22 cellular contexts compared by ENCODE assay signal in the genomic region with DNA sequence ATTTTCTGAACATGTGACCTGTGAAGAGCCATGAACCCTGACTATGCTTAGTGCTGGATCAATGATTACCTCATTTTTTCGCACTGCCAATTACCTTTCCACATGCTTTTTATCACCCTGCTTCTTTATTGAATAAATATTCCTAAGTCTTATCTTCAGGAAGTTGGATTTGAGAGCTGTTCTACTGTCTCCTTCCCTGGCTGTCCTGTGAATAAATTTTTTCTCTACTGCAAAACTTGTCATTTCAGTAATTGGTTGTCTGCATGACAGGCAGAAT.
"Had no signal": no experiment of that assay in that cellular context is flagged by ENCODE, and none has a peak within 500 bp of the region (broad histone marks: within the 10 kb centered on the region; RNA-seq: fewer than 3 reads in every experiment).

No MANE protein-coding gene starts in this region.

- H3K27ac ChIP-seq: heart right ventricle, parathyroid adenoma, skin epidermis, transverse colon had no signal

- DNase-seq: activated CD4-positive, alpha-beta T cell treated with anti-CD3 and anti-CD28 coated beads for 1 hour; activated CD4-positive, alpha-beta T cell treated with anti-CD3 and anti-CD28 coated beads, Interleukin-2, amount 50 U/mL, for 4 hours; activated CD8-positive, alpha-beta memory T cell treated with anti-CD3 and anti-CD28 coated beads for 24 hours; activated CD8-positive, alpha-beta memory T cell treated with anti-CD3 and anti-CD28 coated beads, Interleukin-2, amount 50 U/mL, for 4 hours; activated naive CD4-positive, alpha-beta T cell treated with Interleukin-2 at 50 U/mL for 16 hours; activated T-cell treated with anti-CD3 and anti-CD28 coated beads, Interleukin-2, amount 50 U/mL, for 4 hours; amygdala; effector CD4-positive, alpha-beta T cell; heart right ventricle; left lung; natural killer cell; right cardiac atrium; stimulated activated CD4-positive, alpha-beta T cell treated with anti-CD3 and anti-CD28 coated beads, Interleukin-2, amount 100 ng/mL, for 24 hours; SW 1271; transverse colon had no signal

- H3K4me1 ChIP-seq: parathyroid adenoma had no signal

- H3K4me3 Mint-ChIP-seq: activated T-cell treated with anti-CD3 and anti-CD28 coated beads, Interleukin-2, amount 50 U/mL, for 4 hours; natural killer cell; stimulated activated effector memory CD8-positive, alpha-beta T cell treated with anti-CD3 and anti-CD28 coated beads, Interleukin-12 subunit alpha, Interleukin-12 subunit beta, amount 100 ng/mL, for 72 hours had no signal

- H3K36me3 Mint-ChIP-seq: natural killer cell; stimulated activated effector memory CD8-positive, alpha-beta T cell treated with anti-CD3 and anti-CD28 coated beads, Interleukin-12 subunit alpha, Interleukin-12 subunit beta, amount 100 ng/mL, for 72 hours had no signal

- H3K4me3 ChIP-seq: heart right ventricle, left lung, skin epidermis, transverse colon had no signal

- H3K79me2 ChIP-seq: parathyroid adenoma had no signal

- FAIRE-seq: endometrium, keratinocyte, urothelium cell line had no signal

- H3K9me3 Mint-ChIP-seq: activated T-cell treated with anti-CD3 and anti-CD28 coated beads, Interleukin-2, amount 50 U/mL, for 4 hours; activated T-helper 2 cell treated with anti-CD3 and anti-CD28 coated beads, Interferon-gamma antibody, Interleukin-2, Interleukin-4, amounts not matched to agents 10 μg/mL and 5 μg/mL and 100 μg/mL, durations not matched to agents 14 hours and 24 hours and 36 hours; natural killer cell; stimulated activated effector memory CD8-positive, alpha-beta T cell treated with anti-CD3 and anti-CD28 coated beads, Interleukin-12 subunit alpha, Interleukin-12 subunit beta, amount 100 ng/mL, for 72 hours had no signal

- H3K9me3 ChIP-seq: heart right ventricle, left lung, transverse colon had no signal

- H3K27me3 ChIP-seq: heart right ventricle, left lung, transverse colon had no signal

- ATAC-seq: activated T-cell treated with anti-CD3 and anti-CD28 coated beads, Interleukin-2, amount 50 U/mL, for 4 hours; heart right ventricle; left lung; natural killer cell; right cardiac atrium; stimulated activated effector memory CD8-positive, alpha-beta T cell treated with anti-CD3 and anti-CD28 coated beads, Interleukin-12 subunit alpha, Interleukin-12 subunit beta, amount 100 ng/mL, for 72 hours had no signal

- H2AFZ ChIP-seq: parathyroid adenoma had no signal

- H3K36me3 ChIP-seq: heart right ventricle, left lung, transverse colon had no signal

- H3K9ac ChIP-seq: parathyroid adenoma had no signal

- H3K27ac Mint-ChIP-seq: activated T-helper 2 cell treated with anti-CD3 and anti-CD28 coated beads, Interferon-gamma antibody, Interleukin-2, Interleukin-4, amounts not matched to agents 10 μg/mL and 5 μg/mL and 100 μg/mL, durations not matched to agents 14 hours and 24 hours and 36 hours; natural killer cell; stimulated activated effector memory CD8-positive, alpha-beta T cell treated with anti-CD3 and anti-CD28 coated beads, Interleukin-12 subunit alpha, Interleukin-12 subunit beta, amount 100 ng/mL, for 72 hours had no signal
